In the genomic region with DNA sequence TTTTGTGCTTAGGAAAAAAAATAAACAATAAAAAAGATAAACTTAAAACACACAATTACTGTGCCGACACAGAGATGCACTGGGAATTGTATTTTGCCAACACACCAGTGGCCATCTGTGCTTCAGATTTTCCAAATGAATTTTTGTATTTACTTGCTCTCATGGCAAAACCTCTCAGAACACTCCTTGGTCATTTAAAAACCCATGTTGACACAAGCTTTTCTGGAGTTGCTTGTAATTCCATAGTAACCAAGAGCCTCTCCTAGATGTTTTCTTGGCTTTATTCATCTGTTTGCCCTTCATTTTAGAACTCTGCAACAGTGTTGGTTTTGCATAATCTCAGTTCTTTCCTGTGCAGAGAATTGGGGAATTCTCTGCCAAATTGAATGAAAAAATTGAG, we compare ENCODE assay signal across 21 cellular contexts.
DNase-seq lines count a peak whose midpoint lies in the region; ATAC-seq and TF ChIP-seq lines count a peak whose summit lies in the region.
"Had no signal": no experiment of that assay in that cellular context is flagged by ENCODE, and none has a peak within 500 bp of the region (broad histone marks: within the 10 kb centered on the region; RNA-seq: fewer than 3 reads in every experiment).

No MANE protein-coding gene starts in this region.

- no peak overlapping the region for H3K56ac ChIP-seq in mesendoderm (ENCODE audit: low read length)

- no peak overlapping the region for H2BK120ac ChIP-seq in mesendoderm (ENCODE audit: low read depth, low read length)

- H3K9me3 Mint-ChIP-seq in activated naive CD4-positive, alpha-beta T cell treated with anti-CD3 and anti-CD28 coated beads, Interleukin-2, amount 50 U/mL, for 72 hours, result peaks cover 9 to 19% of the 10 kb centered on the region in 2 donors
- H3K9me3 Mint-ChIP-seq: activated naive CD8-positive, alpha-beta T cell treated with anti-CD3 and anti-CD28 coated beads, Interleukin-2, amount 50 U/mL, for 24 hours; activated T-helper 2 cell treated with anti-CD3 and anti-CD28 coated beads, Interferon-gamma antibody, Interleukin-2, Interleukin-4, amounts not matched to agents 10 μg/mL and 5 μg/mL and 100 μg/mL, durations not matched to agents 14 hours and 24 hours and 36 hours; HFFc6 had no signal

- peak overlapping the region; percentile 8 for H3K27ac ChIP-seq in angular gyrus (ENCODE audit: low read depth, low read length)
- H3K27ac ChIP-seq in lower lobe of right lung, result peak overlapping the region; percentile 37
- H3K27ac ChIP-seq in heart left ventricle, result no peak overlapping the region
- no peak overlapping the region for H3K27ac ChIP-seq in mesendoderm (ENCODE audit: low read depth, low read length)

- no peak overlapping the region for H3K18ac ChIP-seq in mesendoderm (ENCODE audit: low read length)

- no peak overlapping the region for H3K23ac ChIP-seq in mesendoderm (ENCODE audit: low read length)

- H3K79me2 ChIP-seq in mesendoderm (ENCODE audit: control insufficient read depth, insufficient read depth, low read length), result no peaks in the 10 kb centered on the region

- intact Hi-C loops in lower lobe of right lung (cut with DNase I), result no loop called here
- intact Hi-C loops in heart left ventricle (cut with DNase I), result no loop called here

- no peak overlapping the region for H3K27ac Mint-ChIP-seq in activated naive CD4-positive, alpha-beta T cell treated with anti-CD3 and anti-CD28 coated beads, Interleukin-2, amount 50 U/mL, for 72 hours
- H3K27ac Mint-ChIP-seq: activated naive CD8-positive, alpha-beta T cell treated with anti-CD3 and anti-CD28 coated beads, Interleukin-2, amount 50 U/mL, for 24 hours; activated T-helper 2 cell treated with anti-CD3 and anti-CD28 coated beads, Interferon-gamma antibody, Interleukin-2, Interleukin-4, amounts not matched to agents 10 μg/mL and 5 μg/mL and 100 μg/mL, durations not matched to agents 14 hours and 24 hours and 36 hours; CD4-positive, CD25-positive, alpha-beta regulatory T cell; HFFc6; stimulated activated memory B cell treated with anti-CD40 and anti-IgM and Interleukin-4, amounts not matched to agents 10 μg/mL and 1 μg/mL and 100 μg/mL, for 72 hours; T-cell had no signal

- WGBS in heart left ventricle, 4 donors, result 48 to 64% (median 62%) methylated on average over 1 of the region's 1 CpG
- WGBS in mesendoderm (ENCODE audit: extremely low coverage, insufficient coverage, low lambda C conversion rate), result no CpG with 5 or more reads among the region's 1 CpG

- no peaks in the 10 kb centered on the region for H3K36me3 Mint-ChIP-seq in activated naive CD4-positive, alpha-beta T cell treated with anti-CD3 and anti-CD28 coated beads, Interleukin-2, amount 50 U/mL, for 72 hours
- H3K36me3 Mint-ChIP-seq: CD4-positive, CD25-positive, alpha-beta regulatory T cell; stimulated activated memory B cell treated with anti-CD40 and anti-IgM and Interleukin-4, amounts not matched to agents 10 μg/mL and 1 μg/mL and 100 μg/mL, for 72 hours; T-cell had no signal

- H3K36me3 ChIP-seq in lower lobe of right lung, result no peaks in the 10 kb centered on the region
- no peaks in the 10 kb centered on the region for H3K36me3 ChIP-seq in heart left ventricle
- H3K36me3 ChIP-seq in mesendoderm (ENCODE audit: control insufficient read depth, insufficient read depth, low read length), result no peaks in the 10 kb centered on the region

- in situ Hi-C loops in GM13977 (cut with MboI; ENCODE audit: low pct_unique_long_range_greater_than_20kb, low sequenced_read_pairs, unreplicated experiment), result no loop called here

- H2BK5ac ChIP-seq in mesendoderm (ENCODE audit: low read length), result no peak overlapping the region

- H3K9me3 ChIP-seq in lower lobe of right lung (no peaks in the 10 kb centered on the region), heart left ventricle (no peaks in the 10 kb centered on the region)

- H3K79me1 ChIP-seq in mesendoderm (ENCODE audit: low read length), result no peaks in the 10 kb centered on the region

- H3K4me2 ChIP-seq in mesendoderm (ENCODE audit: low read length), result no peak overlapping the region

- TF ChIP-seq CTCF in lower lobe of right lung (IDR thresholded peaks at IDR 0.05) (no peak), heart left ventricle (IDR thresholded peaks at IDR 0.05) (no peak), GM13977 (IDR thresholded peaks at IDR 0.05; ENCODE audit: extremely low read depth, insufficient read depth, missing control alignments) (no peak)

- peak; percentile 86 to 93 for ATAC-seq in lower lobe of right lung
- ATAC-seq in heart left ventricle, result no peak
- no peak for ATAC-seq in activated naive CD4-positive, alpha-beta T cell treated with anti-CD3 and anti-CD28 coated beads, Interleukin-2, amount 50 U/mL, for 72 hours
- ATAC-seq: activated naive CD8-positive, alpha-beta T cell treated with anti-CD3 and anti-CD28 coated beads, Interleukin-2, amount 50 U/mL, for 24 hours; left colon; right cardiac atrium; stimulated activated memory B cell treated with anti-CD40 and anti-IgM and Interleukin-4, amounts not matched to agents 10 μg/mL and 1 μg/mL and 100 μg/mL, for 72 hours; T-cell had no signal

- H2BK15ac ChIP-seq in mesendoderm (replicated peaks; ENCODE audit: low read depth), result no peak overlapping the region

- H3K4me3 ChIP-seq in lower lobe of right lung (no peak overlapping the region), heart left ventricle (no peak overlapping the region), mesendoderm (ENCODE audit: low read length) (no peak overlapping the region)

- H4K8ac ChIP-seq in mesendoderm (ENCODE audit: low read depth, low read length), result no peak overlapping the region

- TF ChIP-seq POLR2A in heart left ventricle (IDR thresholded peaks at IDR 0.05), result no peak

- no peak overlapping the region for H4K5ac ChIP-seq in mesendoderm (ENCODE audit: low read length)

- H3K4me1 ChIP-seq in lower lobe of right lung, result no peaks in the 10 kb centered on the region
- H3K4me1 ChIP-seq in heart left ventricle, result no peaks in the 10 kb centered on the region
- H3K4me1 ChIP-seq in mesendoderm (ENCODE audit: control insufficient read depth, low read depth, low read length), result no peaks in the 10 kb centered on the region

- DNase-seq in DMS79 (lab: John Stamatoyannopoulos, UW) (peak; percentile 60), NCI-H146 treated with DMSO at 0.1 percent for 48 hours (lab: John Stamatoyannopoulos, UW; ENCODE audit: unreplicated experiment) (peak; percentile 34), lower lobe of right lung (no peak), heart left ventricle (no peak), mesendoderm (no peak), GM13977 (ENCODE audit: low spot score) (no peak)
- DNase-seq in activated naive CD4-positive, alpha-beta T cell treated with anti-CD3 and anti-CD28 coated beads, Interleukin-2, amount 50 U/mL, for 72 hours (ENCODE audit: low spot score in 2 of 2), result no peak
- DNase-seq: activated CD4-positive, alpha-beta T cell treated with anti-CD3 and anti-CD28 coated beads for 4 hours; activated naive CD8-positive, alpha-beta T cell treated with anti-CD3 and anti-CD28 coated beads, Interleukin-2, amount 50 U/mL, for 24 hours; CD4-positive, CD25-positive, alpha-beta regulatory T cell; DND-41; foreskin melanocyte; HFFc6; left colon; NCI-H526 treated with DMSO at 0.1 percent for 48 hours; right cardiac atrium; SHP77 treated with DMSO at 0.1 percent for 48 hours; T-cell had no signal

- H3K4ac ChIP-seq in mesendoderm (ENCODE audit: low read depth, low read length), result no peak overlapping the region

- no peak overlapping the region for H3K9ac ChIP-seq in mesendoderm (ENCODE audit: low read length)

- no peak overlapping the region for H2AK5ac ChIP-seq in mesendoderm (ENCODE audit: low read length)

- H3K27me3 ChIP-seq in lower lobe of right lung (ENCODE audit: low read depth) (no peaks in the 10 kb centered on the region), heart left ventricle (no peaks in the 10 kb centered on the region), mesendoderm (ENCODE audit: insufficient read depth, low read length, poor library complexity) (no peaks in the 10 kb centered on the region)

Comparison
In these comparisons a context has a peak if more than half of its experiments do, and no peak if none do; other contexts are left out.
1. DNase-seq: peak in DMS79 (single experiment) and NCI-H146 treated with DMSO at 0.1 percent for 48 hours (single experiment); none in lower lobe of right lung (single experiment), heart left ventricle (0 of 5), mesendoderm (single experiment), activated naive CD4-positive, alpha-beta T cell treated with anti-CD3 and anti-CD28 coated beads, Interleukin-2, amount 50 U/mL, for 72 hours (0 of 2) and GM13977 (single experiment).
2. H3K27ac ChIP-seq: peak in angular gyrus (single experiment) and lower lobe of right lung (single experiment); none in heart left ventricle (0 of 12) and mesendoderm (single experiment).
3. ATAC-seq: peak in lower lobe of right lung (2 of 2); none in heart left ventricle (0 of 4) and activated naive CD4-positive, alpha-beta T cell treated with anti-CD3 and anti-CD28 coated beads, Interleukin-2, amount 50 U/mL, for 72 hours (0 of 2).